In the genomic region with DNA sequence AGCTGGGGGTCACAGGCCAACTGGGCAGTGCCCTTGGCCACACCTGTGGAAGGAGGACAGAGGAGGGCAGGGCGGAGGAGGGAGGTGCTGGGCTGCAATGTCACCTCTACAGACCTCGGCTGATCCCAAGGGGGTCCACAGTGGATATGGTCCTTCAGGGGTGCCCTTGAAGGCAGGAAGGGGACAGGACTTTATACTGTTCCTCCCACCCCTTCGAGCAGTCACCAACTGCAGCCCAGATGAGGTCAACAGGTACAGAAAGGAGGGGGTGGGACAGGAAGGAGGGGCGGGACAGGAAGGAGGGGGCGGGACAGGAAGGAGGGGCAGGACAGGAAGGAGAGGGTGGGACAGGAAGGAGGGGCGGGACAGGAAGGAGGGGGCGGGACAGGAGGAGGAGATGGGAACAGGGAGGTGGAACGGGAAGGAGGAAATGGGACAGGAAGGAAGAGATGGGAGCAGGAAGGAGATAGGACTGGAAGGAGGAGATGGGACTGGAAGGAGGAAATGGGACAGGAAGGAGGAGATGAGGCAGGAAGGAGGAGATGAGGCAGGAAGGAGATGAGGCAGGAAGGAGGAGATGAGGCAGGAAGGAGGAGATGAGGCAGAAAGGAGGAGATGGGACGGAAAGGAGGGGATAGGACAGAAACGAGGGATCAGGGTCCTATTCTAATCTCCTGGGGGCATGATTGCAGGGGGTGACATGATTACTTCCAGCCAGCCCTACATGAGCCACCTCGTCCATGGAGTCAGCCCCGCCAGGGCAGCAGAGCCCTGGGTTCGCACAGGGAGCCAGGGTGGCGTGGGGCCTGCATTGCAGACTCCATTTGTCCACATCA, we compare ENCODE assay signal across 8 cellular contexts. TPM values are rescaled to one million over a fixed set of nuclear protein-coding genes. Genes with fewer than 3 reads are reported as not detected.
DNase-seq lines count a peak whose midpoint lies in the region; ATAC-seq and TF ChIP-seq lines count a peak whose summit lies in the region.

No MANE protein-coding gene starts in this region.

- peak overlapping the region; percentile 55; the same call in 1 of the 2 replicates for H3K4me3 ChIP-seq in Karpas-422 (ENCODE audit: low read length)
- no peak overlapping the region for H3K4me3 ChIP-seq in epithelial cell of esophagus (ENCODE audit: low read length)

- ATAC-seq in HG02678 (IDR thresholded peaks at IDR 0.05; ENCODE audit: unreplicated experiment) (no peak), HG03469 (IDR thresholded peaks at IDR 0.05; ENCODE audit: unreplicated experiment) (no peak)

- peak overlapping the region; percentile 76; the same call in 1 of the 2 replicates for H2AFZ ChIP-seq in Karpas-422 (ENCODE audit: low read length)

- no peaks in the 10 kb centered on the region for H3K27me3 ChIP-seq in Karpas-422 (ENCODE audit: low read length)

- peaks cover 8% of the 10 kb centered on the region for H3K4me1 ChIP-seq in Karpas-422 (ENCODE audit: low read length)

- no peaks in the 10 kb centered on the region for H3K36me3 ChIP-seq in Karpas-422 (ENCODE audit: insufficient read depth, low read length)

- no peak overlapping the region for H3K27ac ChIP-seq in Karpas-422 (ENCODE audit: low read length)

- H4K20me1 ChIP-seq in Karpas-422 (ENCODE audit: insufficient read depth, low read depth, low read length) = no peaks in the 10 kb centered on the region

- no peaks in the 10 kb centered on the region for H3K79me2 ChIP-seq in Karpas-422 (ENCODE audit: low read length)

- H3K9ac ChIP-seq in Karpas-422 (ENCODE audit: low read length) = peak overlapping the region; percentile 44; the same call in 1 of the 2 replicates

- no peak for TF ChIP-seq CTCF in epithelial cell of esophagus (IDR thresholded peaks at IDR 0.05; ENCODE audit: insufficient read depth, low read depth, low read length, missing control alignments)

- DNase-seq in EL = peak; percentile 65
- peak; percentile 85 for DNase-seq in Karpas-422
- DNase-seq in activated CD4-positive, CD25-positive, alpha-beta regulatory T cell treated with anti-CD3 and anti-CD28 coated beads, Interleukin-2, amount 50 U/mL, for 16 hours (ENCODE audit: low read depth, low spot score) = peak; percentile 29
- DNase-seq in epithelial cell of esophagus (ENCODE audit: low read depth) = peak; percentile 46
- DNase-seq in stimulated activated CD4-positive, alpha-beta T cell treated with anti-CD3 and anti-CD28 coated beads, Interleukin-4, amount 100 ng/mL, for 4 hours = peak; percentile 56 to 66
- no peak for DNase-seq in NCI-H1417 treated with DMSO at 0.1 percent for 48 hours (lab: John Stamatoyannopoulos, UW)

- no peaks in the 10 kb centered on the region for H3K9me2 ChIP-seq in Karpas-422 (replicated peaks; ENCODE audit: insufficient read depth, low read length)

- no peaks in the 10 kb centered on the region for H3K9me3 ChIP-seq in Karpas-422 (ENCODE audit: low read length)

- H3K4me2 ChIP-seq in Karpas-422 (ENCODE audit: low read depth, low read length, poor library complexity, severe bottlenecking) = peak overlapping the region; percentile 46

RNA-seq across cellular contexts. Expression of a gene that starts 19.4 kb away (rescaled TPM):
- total RNA-seq in Karpas-422 (2014; rRNA removed; shearing (Covaris generic); ENCODE audit: low replicate concordance) = 17.9 and 31.9 TPM in 2 replicates

RNA-seq across cellular contexts. Expression of a gene that starts 27.7 kb away (rescaled TPM):
- 23.8 and 99.0 TPM in 2 replicates for total RNA-seq in Karpas-422 (2014; rRNA removed; shearing (Covaris generic); ENCODE audit: low replicate concordance)

RNA-seq across cellular contexts. Expression of a gene that starts 39.9 kb away (rescaled TPM):
- 41.2 and 87.5 TPM in 2 replicates for total RNA-seq in Karpas-422 (2014; rRNA removed; shearing (Covaris generic); ENCODE audit: low replicate concordance)
